Comparison of ENCODE assay signal across 10 cellular contexts in the genomic region with DNA sequence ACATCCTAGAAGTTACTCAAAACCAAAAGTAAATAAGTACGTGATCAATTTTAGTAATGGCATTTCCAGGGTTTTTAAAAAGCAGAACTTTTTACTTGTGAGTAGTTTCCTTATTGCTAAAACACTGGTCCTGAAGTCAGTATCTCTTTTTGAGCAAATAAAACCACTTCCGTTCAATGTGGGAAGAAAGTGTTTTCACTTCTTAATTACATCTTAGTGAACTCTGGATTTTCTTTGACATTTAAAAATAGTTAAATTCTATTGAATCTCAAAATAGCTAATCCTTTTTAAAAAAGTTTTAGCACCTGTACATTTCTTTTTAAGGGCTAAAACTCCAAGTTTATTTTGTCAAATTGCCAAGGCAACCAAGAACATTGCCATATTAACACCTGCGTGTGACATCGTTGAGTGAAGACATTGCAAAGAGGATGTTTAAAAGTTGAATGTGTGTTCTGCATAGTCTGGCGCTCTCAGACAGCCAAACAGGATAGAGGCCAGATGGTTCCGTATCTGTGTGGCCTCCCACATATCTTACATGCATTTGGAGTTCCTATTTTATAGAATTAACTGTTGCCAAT. TPM values are rescaled to one million over a fixed set of nuclear protein-coding genes. Genes with fewer than 3 reads are reported as not detected.
DNase-seq lines count a peak whose midpoint lies in the region; ATAC-seq and TF ChIP-seq lines count a peak whose summit lies in the region.
"Had no signal": no experiment of that assay in that cellular context is flagged by ENCODE, and none has a peak within 500 bp of the region (broad histone marks: within the 10 kb centered on the region; RNA-seq: fewer than 3 reads in every experiment).

No MANE protein-coding gene starts in this region.

- H3F3A ChIP-seq in neural progenitor cell (ENCODE audit: low read depth): no peaks in the 10 kb centered on the region

- H3K27ac Mint-ChIP-seq in neural progenitor cell: no peak overlapping the region
- no peak overlapping the region for H3K27ac Mint-ChIP-seq in Calu3 (ENCODE audit: unreplicated experiment)

- no peaks in the 10 kb centered on the region for H4K20me1 ChIP-seq in neural progenitor cell (ENCODE audit: low read depth)

- H3K4me2 ChIP-seq in neural progenitor cell: no peak overlapping the region

- no peaks in the 10 kb centered on the region for H3K36me3 ChIP-seq in neural progenitor cell

- H3K9me3 Mint-ChIP-seq in neural progenitor cell (no peaks in the 10 kb centered on the region), Calu3 (ENCODE audit: low read depth, unreplicated experiment) (no peaks in the 10 kb centered on the region)

- no peak overlapping the region for H3K27ac ChIP-seq in neural progenitor cell

- H3K27me3 Mint-ChIP-seq in neural progenitor cell (ENCODE audit: insufficient read depth, low read depth) (peaks cover 2% of the 10 kb centered on the region), Calu3 (ENCODE audit: unreplicated experiment) (peaks cover 8% of the 10 kb centered on the region)

- no peak overlapping the region for H3K9ac ChIP-seq in neural progenitor cell

- DNase-seq in activated CD4-positive, alpha-beta T cell treated with anti-CD3 and anti-CD28 coated beads for 48 hours: peak; percentile 36
- DNase-seq in activated CD4-positive, alpha-beta T cell treated with anti-CD3 and anti-CD28 coated beads for 1 hour: no peak
- DNase-seq in NOMO-1 (lab: John Stamatoyannopoulos, UW; ENCODE audit: unreplicated experiment in 2 of 2) (peak; percentile 50 to 87), fibroblast of pulmonary artery (ENCODE audit: low read depth) (peak; percentile 17), HuH-7 (ENCODE audit: low spot score) (no peak), neural progenitor cell (ENCODE audit: low spot score) (no peak), Calu3 (no peak)

- H3K27me3 ChIP-seq in neural progenitor cell: no peaks in the 10 kb centered on the region

- H3K79me2 ChIP-seq in neural progenitor cell (ENCODE audit: low read depth): no peaks in the 10 kb centered on the region

- H2AFZ ChIP-seq in neural progenitor cell (replicated peaks): no peak overlapping the region

- H3K36me3 Mint-ChIP-seq in neural progenitor cell (no peaks in the 10 kb centered on the region), Calu3 (ENCODE audit: insufficient read depth, unreplicated experiment) (no peaks in the 10 kb centered on the region)

- H3K4me3 ChIP-seq in fibroblast of pulmonary artery (replicated peaks; ENCODE audit: low read depth, low read length) (no peak overlapping the region), neural progenitor cell (no peak overlapping the region)

- TF ChIP-seq CTCF in fibroblast of pulmonary artery (IDR thresholded peaks at IDR 0.05; ENCODE audit: low read length, missing control alignments) (no peak), neural progenitor cell (IDR thresholded peaks at IDR 0.05) (no peak), Calu3 (IDR thresholded peaks at IDR 0.05; ENCODE audit: unreplicated experiment) (no peak)

- intact Hi-C loops in Calu3 (cut with micrococcal nuclease; ENCODE audit: unreplicated experiment): no loop called here

- H3K4me1 Mint-ChIP-seq in neural progenitor cell (peaks cover 2% of the 10 kb centered on the region), Calu3 (ENCODE audit: low read depth, unreplicated experiment) (peaks cover 10% of the 10 kb centered on the region)

- no peaks in the 10 kb centered on the region for H3K9me3 ChIP-seq in neural progenitor cell (ENCODE audit: low read depth)
- H3K9me3 ChIP-seq: A549 had no signal

- no peaks in the 10 kb centered on the region for H3K4me1 ChIP-seq in neural progenitor cell

- BruUV-seq in Calu3 (replicated peaks; lab: Mats Ljungman, UMichigan): no TSS peak

- H3K4me3 Mint-ChIP-seq in neural progenitor cell (no peak overlapping the region), Calu3 (ENCODE audit: low read depth, unreplicated experiment) (no peak overlapping the region)

- peak; percentile 88 for ATAC-seq in HG02840 (IDR thresholded peaks at IDR 0.05; ENCODE audit: low FRiP score, unreplicated experiment)

- CTCF ChIA-PET in Calu3 (lab: Charles Lee): interaction anchor here (0.9 kb wide), 1 partner anchor 1067 kb away, joined by 3 read pairs; no protein-coding TSS in a partner anchor

RNA-seq across cellular contexts. Expression of gene OR5B21, which starts 17.2 kb away (rescaled TPM):
- total RNA-seq in neural progenitor cell (ENCODE audit: low replicate concordance) (not detected in 2 replicates), Calu3 (2022) (not detected in 2 replicates)
- total RNA-seq: glomerular endothelial cell had no signal

RNA-seq across cellular contexts. Expression of gene LPXN, which starts 50.5 kb away (rescaled TPM):
- total RNA-seq in neural progenitor cell (ENCODE audit: low replicate concordance) (3.1 and 5.0 TPM in 2 replicates), Calu3 (2022) (4.0 and 6.0 TPM in 2 replicates)

RNA-seq across cellular contexts. Expression of gene ZFP91, which starts 53.7 kb away (rescaled TPM):
- total RNA-seq in neural progenitor cell (ENCODE audit: low replicate concordance) (37.7 and 52.0 TPM in 2 replicates), Calu3 (2022) (61.5 and 61.7 TPM in 2 replicates)

Comparison
In these comparisons a context has a peak if more than half of its experiments do, and no peak if none do; other contexts are left out.
1. DNase-seq: peak in activated CD4-positive, alpha-beta T cell treated with anti-CD3 and anti-CD28 coated beads for 48 hours (single experiment), NOMO-1 (2 of 2) and fibroblast of pulmonary artery (single experiment); none in activated CD4-positive, alpha-beta T cell treated with anti-CD3 and anti-CD28 coated beads for 1 hour (single experiment), HuH-7 (single experiment), neural progenitor cell (single experiment) and Calu3 (single experiment).